ENCODE assay signal across 8 cellular contexts in genomic region chr6:26026833-26027490, GRCh38.
DNase-seq lines count a peak whose midpoint lies in the region; ATAC-seq and TF ChIP-seq lines count a peak whose summit lies in the region.

No MANE protein-coding gene starts in this region.

- H3K4me3 Mint-ChIP-seq in stimulated activated effector memory CD8-positive, alpha-beta T cell treated with anti-CD3 and anti-CD28 coated beads, Interleukin-12 subunit alpha, Interleukin-12 subunit beta, amount 100 ng/mL, for 72 hours = peak overlapping the region; percentile 75

- DNase-seq in DMS 273 (lab: John Stamatoyannopoulos, UW; ENCODE audit: unreplicated experiment) (peak; percentile 97), OCI-M1 (lab: John Stamatoyannopoulos, UW) (peak; percentile 100), activated T-cell treated with anti-CD3 and anti-CD28 coated beads for 4 hours (peak; percentile 91), epithelial cell of prostate (ENCODE audit: low read depth, low spot score) (peak; percentile 82)
- peak; percentile 86 to 99 for DNase-seq in stimulated activated effector memory CD8-positive, alpha-beta T cell treated with anti-CD3 and anti-CD28 coated beads, Interleukin-12 subunit alpha, Interleukin-12 subunit beta, amount 100 ng/mL, for 72 hours (ENCODE audit: low spot score in 2 of 2)

- H3K27ac ChIP-seq in epithelial cell of prostate = peak overlapping the region; percentile 66

- H3K4me1 ChIP-seq in mucosa of stomach (ENCODE audit: control insufficient read depth, insufficient read depth, low read length) = peaks cover 14% of the 10 kb centered on the region

- TF ChIP-seq EP300 in Ishikawa (IDR thresholded peaks at IDR 0.05; ENCODE audit: borderline replicate concordance) = peak; percentile 93

- peak overlapping the region; percentile 97 for H3K27ac Mint-ChIP-seq in stimulated activated effector memory CD8-positive, alpha-beta T cell treated with anti-CD3 and anti-CD28 coated beads, Interleukin-12 subunit alpha, Interleukin-12 subunit beta, amount 100 ng/mL, for 72 hours

- peaks cover 31% of the 10 kb centered on the region for H3K36me3 Mint-ChIP-seq in stimulated activated effector memory CD8-positive, alpha-beta T cell treated with anti-CD3 and anti-CD28 coated beads, Interleukin-12 subunit alpha, Interleukin-12 subunit beta, amount 100 ng/mL, for 72 hours

- peak; percentile 38 for ATAC-seq in GM21529 (IDR thresholded peaks at IDR 0.05; ENCODE audit: unreplicated experiment)
- ATAC-seq in stimulated activated effector memory CD8-positive, alpha-beta T cell treated with anti-CD3 and anti-CD28 coated beads, Interleukin-12 subunit alpha, Interleukin-12 subunit beta, amount 100 ng/mL, for 72 hours = peak; percentile 79

- peaks cover 40% of the 10 kb centered on the region for H3K4me1 Mint-ChIP-seq in stimulated activated effector memory CD8-positive, alpha-beta T cell treated with anti-CD3 and anti-CD28 coated beads, Interleukin-12 subunit alpha, Interleukin-12 subunit beta, amount 100 ng/mL, for 72 hours

- no peaks in the 10 kb centered on the region for H3K9me3 Mint-ChIP-seq in stimulated activated effector memory CD8-positive, alpha-beta T cell treated with anti-CD3 and anti-CD28 coated beads, Interleukin-12 subunit alpha, Interleukin-12 subunit beta, amount 100 ng/mL, for 72 hours

- no peaks in the 10 kb centered on the region for H3K36me3 ChIP-seq in mucosa of stomach (ENCODE audit: control insufficient read depth, insufficient read depth, low read length)

- no peaks in the 10 kb centered on the region for H3K9me3 ChIP-seq in mucosa of stomach (ENCODE audit: control insufficient read depth, low read length)

- no peak for TF ChIP-seq RAD21 in Ishikawa (IDR thresholded peaks at IDR 0.05; ENCODE audit: low read depth)

- H3K27me3 ChIP-seq in mucosa of stomach (ENCODE audit: control insufficient read depth, insufficient read depth, low read length) = no peaks in the 10 kb centered on the region

- peak overlapping the region; percentile 53 for H3K4me3 ChIP-seq in mucosa of stomach (ENCODE audit: low read length)

- peak overlapping the region; percentile 61 for H3K9ac ChIP-seq in mucosa of stomach (ENCODE audit: low read length)

TF ChIP-seq in Ishikawa, 13 proteins besides CTCF, POLR2A, EP300 and RAD21:
- TF ChIP-seq NFIC (IDR thresholded peaks at IDR 0.05) = peak; percentile 57
- TF ChIP-seq FOXM1 (IDR thresholded peaks at IDR 0.05; ENCODE audit: borderline replicate concordance, low read depth) = peak; percentile 80; the same call in 1 of the 2 replicates
- TF ChIP-seq REST (IDR thresholded peaks at IDR 0.05; ENCODE audit: low read depth) = peak; percentile 36; the same call in 1 of the 2 replicates
- peak; percentile 73; the same call in 1 of the 2 replicates for TF ChIP-seq YY1 (IDR thresholded peaks at IDR 0.05; ENCODE audit: low read depth)
- TF ChIP-seq MAX (IDR thresholded peaks at IDR 0.05) = peak; percentile 79
- no peak for TF ChIP-seq ZBTB7A (IDR thresholded peaks at IDR 0.05; ENCODE audit: low read depth)
- TF ChIP-seq TCF12 (IDR thresholded peaks at IDR 0.05; ENCODE audit: low read depth) = peak; percentile 88
- 0 out of 2 replicates have a peak, but pooled peaks have one; percentile 17 for TF ChIP-seq EGR1 (IDR thresholded peaks at IDR 0.05)
- peak; percentile 71 for TF ChIP-seq TEAD4 (IDR thresholded peaks at IDR 0.05)
- TF ChIP-seq CREB1 (IDR thresholded peaks at IDR 0.05; ENCODE audit: low read depth) = no peak; the same call in 1 of the 2 replicates
- peak; percentile 36; the same call in 1 of the 2 replicates for TF ChIP-seq USF1 (IDR thresholded peaks at IDR 0.05)
- 0 out of 2 replicates have a peak, but pooled peaks have one; percentile 43 for TF ChIP-seq CEBPB (IDR thresholded peaks at IDR 0.05)
- TF ChIP-seq TAF1 (IDR thresholded peaks at IDR 0.05; ENCODE audit: low read depth) = peak; percentile 90
TF ChIP-seq in Ishikawa: peak in this region for 11.

Comparison
In these comparisons a context has a peak if more than half of its experiments do, and no peak if none do; other contexts are left out.
1. Peak in every context shown above with its lines: DNase-seq, ATAC-seq, H3K4me3 ChIP-seq and H3K27ac ChIP-seq.